ENCODE assay signal across 8 cellular contexts in the genomic region with DNA sequence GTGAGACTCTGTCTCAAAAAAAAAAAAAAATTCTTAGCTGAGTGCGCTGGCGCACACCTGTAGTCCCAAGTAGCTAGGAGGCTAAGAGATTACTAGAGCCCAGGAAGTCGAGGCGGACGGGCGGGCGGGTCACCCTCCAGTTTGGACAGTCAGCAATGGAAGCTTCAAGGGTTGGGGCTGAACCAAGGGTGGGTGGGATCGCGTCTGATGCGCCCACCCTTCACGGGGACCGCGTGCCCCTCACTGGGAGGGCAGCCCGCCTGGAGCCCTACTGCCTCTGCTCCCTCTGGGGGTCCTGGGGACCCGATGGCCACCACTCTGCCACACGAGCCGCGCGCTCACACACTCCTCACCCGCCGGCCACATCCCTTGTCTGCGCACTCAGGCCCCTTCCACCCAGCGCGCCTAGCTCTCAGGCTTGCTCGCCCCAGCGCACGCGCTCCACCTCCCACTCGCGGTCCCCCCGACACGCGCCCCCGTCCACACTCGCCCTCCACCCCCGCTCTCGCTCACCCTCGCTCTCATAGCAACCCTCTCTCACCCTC. TPM values are rescaled to one million over a fixed set of nuclear protein-coding genes. Genes with fewer than 3 reads are reported as not detected.
A peak's percentile ranks its signal among the peaks of the same experiment; 100 is the strongest.
DNase-seq lines count a peak whose midpoint lies in the region; ATAC-seq, FAIRE-seq and TF ChIP-seq lines count a peak whose summit lies in the region.

No MANE protein-coding gene starts in this region.

- WGBS in heart right ventricle, 2 donors, result 2 to 3% methylated on average over 37 to 38 of the region's 38 CpGs

- no peak for TF ChIP-seq POLR2A in NB4 (IDR thresholded peaks at IDR 0.05; ENCODE audit: extremely low read depth, insufficient read length)

- H3K9me3 ChIP-seq in heart right ventricle, result no peaks in the 10 kb centered on the region
- no peaks in the 10 kb centered on the region for H3K9me3 ChIP-seq in mucosa of descending colon

- peak overlapping the region in 9 of 10 donors; percentile 91 to 99 (median 97) for H3K27ac ChIP-seq in heart right ventricle

- H3K27me3 ChIP-seq in heart right ventricle (no peaks in the 10 kb centered on the region), bronchial epithelial cell (ENCODE audit: control insufficient read depth, insufficient read depth, low read length) (no peaks in the 10 kb centered on the region)

- no peak for FAIRE-seq in bronchial epithelial cell (lab: Jason Lieb, UNC)

- H3K4me1 ChIP-seq in heart right ventricle, result peaks cover 0 to 24% (median 16%) of the 10 kb centered on the region in 9 donors
- peaks cover 11% of the 10 kb centered on the region for H3K4me1 ChIP-seq in mucosa of descending colon (ENCODE audit: low read depth)

- H3K36me3 ChIP-seq in heart right ventricle, result peaks cover 0 to 21% (median 0%) of the 10 kb centered on the region in 9 donors
- peaks cover 6% of the 10 kb centered on the region for H3K36me3 ChIP-seq in bronchial epithelial cell (ENCODE audit: control insufficient read depth, insufficient read depth, low read length)
- H3K36me3 ChIP-seq in mucosa of descending colon (ENCODE audit: low read depth), result no peaks in the 10 kb centered on the region

- DNase-seq in heart right ventricle (no peak), Right ventricle myocardium inferior (ENCODE audit: missing footprints) (no peak), NB4 (ENCODE audit: low read depth) (no peak), bronchial epithelial cell (ENCODE audit: low read depth) (no peak), mucosa of descending colon (no peak), HT-29 (ENCODE audit: low spot score) (no peak), NCI-H2029 (lab: John Stamatoyannopoulos, UW) (no peak), NCI-H2196 treated with DMSO at 0.1 percent for 48 hours (lab: John Stamatoyannopoulos, UW; ENCODE audit: unreplicated experiment) (no peak)

- ATAC-seq in heart right ventricle, result peak in 4 of 8 donors; percentile 6 to 17 (median 6)
- ATAC-seq in Right ventricle myocardium inferior, result no peak
- peak; percentile 33 for ATAC-seq in mucosa of descending colon

- peak overlapping the region; percentile 67 to 99 (median 90) for H3K4me3 ChIP-seq in heart right ventricle
- peak overlapping the region; percentile 73 for H3K4me3 ChIP-seq in NB4 (ENCODE audit: low read depth, low read length)
- peak overlapping the region; percentile 98 for H3K4me3 ChIP-seq in bronchial epithelial cell (ENCODE audit: low read depth, low read length)
- H3K4me3 ChIP-seq in mucosa of descending colon, result peak overlapping the region; percentile 63

- intact Hi-C loops in heart right ventricle (cut with DNase I) (loop anchor here in 1 of 10 donors (5.0 kb wide), 1 partner anchor 63 kb away; no protein-coding TSS in a partner anchor), Right ventricle myocardium inferior (cut with DNase I) (loop anchor here (5.0 kb wide), 1 partner anchor 68 kb away; a partner anchor contains a TSS), mucosa of descending colon (cut with DNase I, micrococcal nuclease) (no loop called here)

- TF ChIP-seq CTCF in heart right ventricle (IDR thresholded peaks at IDR 0.05), result no peak
- no peak for TF ChIP-seq CTCF in NB4 (IDR thresholded peaks at IDR 0.05; ENCODE audit: low read depth, low read length)
- TF ChIP-seq CTCF in bronchial epithelial cell (IDR thresholded peaks at IDR 0.05; ENCODE audit: insufficient read depth, low read length, severe bottlenecking), result no peak
- TF ChIP-seq CTCF in mucosa of descending colon (IDR thresholded peaks at IDR 0.05), result no peak

RNA-seq across cellular contexts. Expression of a gene that starts 0.5 kb away (rescaled TPM):
- 10 to 100 TPM; 47.9 to 75.2 (median 62.4) TPM for total RNA-seq in heart right ventricle
- polyA plus RNA-seq in heart right ventricle, result 10 to 100 TPM; 40.1 to 53.5 TPM
- total RNA-seq in Right ventricle myocardium inferior, result 49.4 TPM
- total RNA-seq in bronchial epithelial cell, result 34.1 and 42.6 TPM in 2 replicates
- 10 to 100 TPM; 52.3 to 64.3 (median 55.3) TPM for total RNA-seq in mucosa of descending colon
- total RNA-seq in HT-29 (2014; rRNA removed; shearing (Covaris generic)), result 68.2 and 80.6 TPM in 2 replicates

RNA-seq across cellular contexts. Expression of a gene that starts 15.6 kb away (rescaled TPM):
- 10 to 100 TPM; 28.9 to 58.4 (median 38.8) TPM for total RNA-seq in heart right ventricle
- polyA plus RNA-seq in heart right ventricle, result 10 to 100 TPM; 24.3 to 27.9 TPM
- total RNA-seq in Right ventricle myocardium inferior, result 51.7 TPM
- 9.5 and 17.8 TPM in 2 replicates for total RNA-seq in bronchial epithelial cell
- 100 to 1,000 TPM in 1 of 3 donors, 10 to 100 TPM in 2; 68.8 to 105 (median 99.5) TPM for total RNA-seq in mucosa of descending colon
- total RNA-seq in HT-29 (2014; rRNA removed; shearing (Covaris generic)), result 38.5 and 46.6 TPM in 2 replicates
